Comparison of ENCODE assay signal across 28 cellular contexts in genomic region chr11:123573291-123573690, GRCh38.
"Had no signal": no experiment of that assay in that cellular context is flagged by ENCODE, and none has a peak within 500 bp of the region (broad histone marks: within the 10 kb centered on the region; RNA-seq: fewer than 3 reads in every experiment).

No MANE protein-coding gene starts in this region.

- H3K36me3 ChIP-seq: ascending aorta, brain microvascular endothelial cell had no signal

- ATAC-seq: activated CD4-positive, alpha-beta T cell treated with anti-CD3 and anti-CD28 coated beads for 36 hours; activated CD8-positive, alpha-beta T cell treated with anti-CD3 and anti-CD28 coated beads, Interleukin-2, amount 10 ng/mL, durations not matched to agents 7 days and 5 days; activated naive CD4-positive, alpha-beta T cell treated with anti-CD3 and anti-CD28 coated beads, Interleukin-2, amount 50 U/mL, for 72 hours; activated T-cell treated with anti-CD3 and anti-CD28 coated beads, Interleukin-2, amount 50 U/mL, for 72 hours; esophagus mucosa had no signal

- H3K4me3 Mint-ChIP-seq: activated CD4-positive, alpha-beta memory T cell treated with anti-CD3 and anti-CD28 coated beads for 36 hours; activated CD4-positive, alpha-beta T cell treated with anti-CD3 and anti-CD28 coated beads for 36 hours; activated CD4-positive, alpha-beta T cell treated with anti-CD3 and anti-CD28 coated beads, Interleukin-2, amount 10 ng/mL, durations not matched to agents 24 days and 14 days; activated CD8-positive, alpha-beta T cell treated with anti-CD3 and anti-CD28 coated beads, Interleukin-2, amount 10 ng/mL, durations not matched to agents 7 days and 5 days; activated naive CD4-positive, alpha-beta T cell treated with anti-CD3 and anti-CD28 coated beads, Interleukin-2, amount 10 ng/mL, durations not matched to agents 7 days and 5 days; activated naive CD8-positive, alpha-beta T cell treated with anti-CD3 and anti-CD28 coated beads, Interleukin-2, amount 10 ng/mL, durations not matched to agents 7 days and 5 days; activated T-cell treated with anti-CD3 and anti-CD28 coated beads, Interleukin-2, amount 50 U/mL, for 24 hours; activated T-cell treated with anti-CD3 and anti-CD28 coated beads, Interleukin-2, amount 50 U/mL, for 72 hours; central memory CD8-positive, alpha-beta T cell; dendritic cell treated with granulocyte-macrophage colony-stimulating factor and Interleukin-4, amounts not matched to agents 40 ng/mL and 50 ng/mL, for 4 days; endodermal cell had no signal

- H3K4me1 ChIP-seq: ascending aorta had no signal

- H3K27me3 ChIP-seq: ascending aorta, brain microvascular endothelial cell, dorsolateral prefrontal cortex had no signal

- H3K9me3 ChIP-seq: ascending aorta had no signal

- H3K36me3 Mint-ChIP-seq: activated CD4-positive, alpha-beta memory T cell treated with anti-CD3 and anti-CD28 coated beads for 36 hours; activated naive CD4-positive, alpha-beta T cell treated with anti-CD3 and anti-CD28 coated beads, Interleukin-2, amount 10 ng/mL, durations not matched to agents 7 days and 5 days; activated naive CD4-positive, alpha-beta T cell treated with anti-CD3 and anti-CD28 coated beads, Interleukin-2, amount 50 U/mL, for 72 hours had no signal

- H3K4me3 ChIP-seq: ascending aorta, coronary artery, dorsolateral prefrontal cortex had no signal

- H3K27ac ChIP-seq: ascending aorta, brain microvascular endothelial cell, coronary artery had no signal

- H3K27me3 Mint-ChIP-seq: activated CD4-positive, alpha-beta memory T cell treated with anti-CD3 and anti-CD28 coated beads for 36 hours; activated CD4-positive, alpha-beta T cell treated with anti-CD3 and anti-CD28 coated beads for 36 hours; activated CD4-positive, alpha-beta T cell treated with anti-CD3 and anti-CD28 coated beads, Interleukin-2, amount 10 ng/mL, durations not matched to agents 24 days and 14 days; activated naive CD4-positive, alpha-beta T cell treated with anti-CD3 and anti-CD28 coated beads, Interleukin-2, amount 10 ng/mL, durations not matched to agents 7 days and 5 days; activated naive CD8-positive, alpha-beta T cell treated with anti-CD3 and anti-CD28 coated beads, Interleukin-2, amount 10 ng/mL, durations not matched to agents 7 days and 5 days; activated T-cell treated with anti-CD3 and anti-CD28 coated beads, Interleukin-2, amount 50 U/mL, for 24 hours; central memory CD8-positive, alpha-beta T cell had no signal

- H3K27ac Mint-ChIP-seq: activated CD4-positive, alpha-beta memory T cell treated with anti-CD3 and anti-CD28 coated beads for 36 hours; activated CD4-positive, alpha-beta T cell treated with anti-CD3 and anti-CD28 coated beads for 36 hours; activated CD4-positive, alpha-beta T cell treated with anti-CD3 and anti-CD28 coated beads, Interleukin-2, amount 10 ng/mL, durations not matched to agents 24 days and 14 days; activated CD8-positive, alpha-beta T cell treated with anti-CD3 and anti-CD28 coated beads, Interleukin-2, amount 10 ng/mL, durations not matched to agents 7 days and 5 days; activated naive CD4-positive, alpha-beta T cell treated with anti-CD3 and anti-CD28 coated beads, Interleukin-2, amount 10 ng/mL, durations not matched to agents 7 days and 5 days; activated naive CD8-positive, alpha-beta T cell treated with anti-CD3 and anti-CD28 coated beads, Interleukin-2, amount 10 ng/mL, durations not matched to agents 7 days and 5 days; activated T-cell treated with anti-CD3 and anti-CD28 coated beads, Interleukin-2, amount 50 U/mL, for 24 hours; dendritic cell treated with granulocyte-macrophage colony-stimulating factor and Interleukin-4, amounts not matched to agents 40 ng/mL and 50 ng/mL, for 4 days; endodermal cell had no signal

- DNase-seq: activated CD4-positive, alpha-beta memory T cell treated with anti-CD3 and anti-CD28 coated beads for 36 hours; activated CD4-positive, alpha-beta T cell treated with anti-CD3 and anti-CD28 coated beads for 36 hours; activated CD4-positive, alpha-beta T cell treated with anti-CD3 and anti-CD28 coated beads, Interleukin-2, amount 10 ng/mL, durations not matched to agents 24 days and 14 days; activated CD4-positive, CD25-positive, alpha-beta regulatory T cell; activated CD4-positive, CD25-positive, alpha-beta regulatory T cell treated with anti-CD3 and anti-CD28 coated beads, Interleukin-2, amount 50 U/mL, for 72 hours; activated CD8-positive, alpha-beta memory T cell treated with anti-CD3 and anti-CD28 coated beads, Interleukin-2, amount 50 U/mL, for 48 hours; activated CD8-positive, alpha-beta T cell treated with anti-CD3 and anti-CD28 coated beads, Interleukin-2, amount 10 ng/mL, durations not matched to agents 7 days and 5 days; activated gamma-delta T cell; activated naive CD4-positive, alpha-beta T cell; activated naive CD4-positive, alpha-beta T cell treated with anti-CD3 and anti-CD28 coated beads, Interleukin-2, amount 10 ng/mL, durations not matched to agents 7 days and 5 days; activated naive CD8-positive, alpha-beta T cell treated with anti-CD3 and anti-CD28 coated beads, Interleukin-2, amount 10 ng/mL, durations not matched to agents 7 days and 5 days; activated T-cell treated with anti-CD3 and anti-CD28 coated beads for 4 hours; activated T-cell treated with anti-CD3 and anti-CD28 coated beads, Interleukin-2, amount 50 U/mL, for 24 hours; activated T-cell treated with anti-CD3 and anti-CD28 coated beads, Interleukin-2, amount 50 U/mL, for 72 hours; brain microvascular endothelial cell; effector memory CD4-positive, alpha-beta T cell; endodermal cell; foreskin fibroblast; head of caudate nucleus; hippocampal formation; T-helper 2 cell had no signal
